Comparison of ENCODE assay signal across 14 cellular contexts in genomic region chr1:180117764-180118116, GRCh38. TPM values are rescaled to one million over a fixed set of nuclear protein-coding genes. Genes with fewer than 3 reads are reported as not detected.
DNase-seq lines count a peak whose midpoint lies in the region; ATAC-seq and TF ChIP-seq lines count a peak whose summit lies in the region.
"Had no signal": no experiment of that assay in that cellular context is flagged by ENCODE, and none has a peak within 500 bp of the region (broad histone marks: within the 10 kb centered on the region; RNA-seq: fewer than 3 reads in every experiment).

No MANE protein-coding gene starts in this region.

- H3K4me3 ChIP-seq in HCT116 (replicated peaks in 1 of 2; ENCODE audit: low read depth in 1 of 2, low read length in 2 of 2), result 0 out of 4 replicates have a peak overlapping the region, but pooled peaks of 1 of the 2 experiments have one; percentile 1
- no peak overlapping the region for H3K4me3 ChIP-seq in left ventricle myocardium inferior
- H3K4me3 ChIP-seq: body of pancreas had no signal

- intact Hi-C loops in HCT116 (cut with micrococcal nuclease) (no loop called here), left ventricle myocardium inferior (cut with micrococcal nuclease) (no loop called here)

- no peaks in the 10 kb centered on the region for H3K79me2 ChIP-seq in HCT116 (ENCODE audit: insufficient read depth, low read length)

- CTCF ChIA-PET in HCT116 (lab: Charles Lee), result no interaction called here

- peaks cover 4% of the 10 kb centered on the region; the same call in 1 of the 2 replicates for H3K9me2 ChIP-seq in HCT116 (ENCODE audit: insufficient read depth)

- H3K9me3 ChIP-seq in HCT116 (ENCODE audit: control insufficient read depth in 1 of 2, insufficient read depth in 1 of 2, low read depth in 1 of 2, low read length in 2 of 2) (no peaks in the 10 kb centered on the region), left ventricle myocardium inferior (replicated peaks) (no peaks in the 10 kb centered on the region)
- H3K9me3 ChIP-seq: body of pancreas had no signal

- H3K36me3 ChIP-seq in HCT116 (ENCODE audit: control insufficient read depth in 1 of 2, insufficient read depth in 2 of 2, low read length in 2 of 2), result peaks cover 0 to 3% of the 10 kb centered on the region in 2 experiments; a peak in 1 of 4 replicates
- H3K36me3 ChIP-seq in left ventricle myocardium inferior, result peaks cover 8% of the 10 kb centered on the region

- POLR2A ChIA-PET in HCT116 (lab: Charles Lee), result no interaction called here

- no peak overlapping the region for H3K9ac ChIP-seq in HCT116 (ENCODE audit: low read length)

- RAD21 ChIA-PET in HCT116 (lab: Charles Lee; ENCODE audit: low non-redundant PET in 1 of 2, low total read pairs in 2 of 2, uncharacterized antibody in 2 of 2, unreplicated experiment in 2 of 2), result no interaction called here

- H3K4me2 ChIP-seq in HCT116 (ENCODE audit: low read length), result peak overlapping the region; percentile 54

- TF ChIP-seq RAD21 in HCT116 (IDR thresholded peaks at IDR 0.05; ENCODE audit: low read depth), result no peak

- DNase-seq in 8988T (peak; percentile 23), HCT116 (ENCODE audit: low read depth, low spot score) (peak; percentile 12), amniotic stem cell (lab: John Stamatoyannopoulos, UW) (peak; percentile 40), left ventricle myocardium inferior (no peak)
- no peak for DNase-seq in stimulated activated CD4-positive, alpha-beta T cell treated with anti-CD3 and anti-CD28 coated beads, Interleukin-12 subunit alpha, Interleukin-12 subunit beta, amount 100 ng/mL, for 4 hours
- DNase-seq in activated CD4-positive, alpha-beta T cell treated with anti-CD3 and anti-CD28 coated beads, Interleukin-2, amount 50 U/mL, for 4 hours, result no peak
- DNase-seq: activated B cell treated with CpG ODN at 0.5 μM for 24 hours; activated T-cell treated with anti-CD3 and anti-CD28 coated beads, Interleukin-2, amount 50 U/mL, for 24 hours; NCI-H345; occipital lobe; SHP77 had no signal

- H2AFZ ChIP-seq in HCT116 (ENCODE audit: low read depth, low read length, poor library complexity, severe bottlenecking), result no peak overlapping the region

- ATAC-seq in HCT116 (peak; percentile 71), HG03565 (IDR thresholded peaks at IDR 0.05; ENCODE audit: unreplicated experiment) (no peak), HG03378 (IDR thresholded peaks at IDR 0.05; ENCODE audit: unreplicated experiment) (no peak)
- ATAC-seq: body of pancreas had no signal

- H3K4me1 ChIP-seq in HCT116 (ENCODE audit: control insufficient read depth in 1 of 2, insufficient read depth in 2 of 2, low read length in 2 of 2) (peaks cover 0 to 18% of the 10 kb centered on the region in 2 experiments; a peak in 2 of 4 replicates), left ventricle myocardium inferior (peaks cover 43% of the 10 kb centered on the region)

- TF ChIP-seq CTCF in HCT116 (IDR thresholded peaks at IDR 0.05 in 2 of 3, conservative IDR thresholded peaks at IDR 0.05 in 1 of 3; ENCODE audit: borderline replicate concordance in 1 of 3, insufficient read depth in 1 of 3, low read depth in 2 of 3, low read length in 2 of 3), result no peak
- no peak for TF ChIP-seq CTCF in left ventricle myocardium inferior (IDR thresholded peaks at IDR 0.05; ENCODE audit: borderline replicate concordance)

- no peak for TF ChIP-seq POLR2A in HCT116 (IDR thresholded peaks at IDR 0.05; ENCODE audit: borderline replicate concordance, extremely low read depth, insufficient read depth, insufficient read length)

- H3K27me3 ChIP-seq in HCT116 (ENCODE audit: insufficient read depth, low read length) (no peaks in the 10 kb centered on the region), left ventricle myocardium inferior (ENCODE audit: low read depth) (no peaks in the 10 kb centered on the region)

- H4K20me1 ChIP-seq in HCT116 (ENCODE audit: insufficient read depth), result no peaks in the 10 kb centered on the region

- no TSS peak for BruUV-seq in HCT116 (replicated peaks; lab: Mats Ljungman, UMichigan)

- H3K27ac ChIP-seq in HCT116 (ENCODE audit: low read depth, low read length), result no peak overlapping the region
- H3K27ac ChIP-seq in left ventricle myocardium inferior (replicated peaks), result peak overlapping the region; percentile 62
- H3K27ac ChIP-seq: body of pancreas had no signal

TF ChIP-seq in HCT116, 20 proteins besides CTCF, POLR2A, EP300 and RAD21:
- peak; percentile 40; the same call in 1 of the 2 replicates for TF ChIP-seq FOSL1 (IDR thresholded peaks at IDR 0.05; ENCODE audit: low read depth)
- TF ChIP-seq REST (IDR thresholded peaks at IDR 0.05; ENCODE audit: low read depth), result no peak
- TF ChIP-seq CEBPB (IDR thresholded peaks at IDR 0.05; ENCODE audit: low read depth), result peak; percentile 17; the same call in 1 of the 2 replicates

RNA-seq across cellular contexts. Expression of gene QSOX1, which starts 36.9 kb away (rescaled TPM):
- total RNA-seq in HCT116 (2021; ENCODE audit: unreplicated experiment) (89.2 TPM), left ventricle myocardium inferior (102 TPM)
- polyA plus RNA-seq in HCT116 (2012), result 111 and 113 TPM in 2 replicates

Comparison
In these comparisons a context has a peak if more than half of its experiments do, and no peak if none do; other contexts are left out.
1. DNase-seq: peak in 8988T (single experiment), HCT116 (single experiment) and amniotic stem cell (single experiment); none in left ventricle myocardium inferior (single experiment), stimulated activated CD4-positive, alpha-beta T cell treated with anti-CD3 and anti-CD28 coated beads, Interleukin-12 subunit alpha, Interleukin-12 subunit beta, amount 100 ng/mL, for 4 hours (single experiment) and activated CD4-positive, alpha-beta T cell treated with anti-CD3 and anti-CD28 coated beads, Interleukin-2, amount 50 U/mL, for 4 hours (0 of 2).